Comparison of ENCODE assay signal across 9 cellular contexts in the genomic region with DNA sequence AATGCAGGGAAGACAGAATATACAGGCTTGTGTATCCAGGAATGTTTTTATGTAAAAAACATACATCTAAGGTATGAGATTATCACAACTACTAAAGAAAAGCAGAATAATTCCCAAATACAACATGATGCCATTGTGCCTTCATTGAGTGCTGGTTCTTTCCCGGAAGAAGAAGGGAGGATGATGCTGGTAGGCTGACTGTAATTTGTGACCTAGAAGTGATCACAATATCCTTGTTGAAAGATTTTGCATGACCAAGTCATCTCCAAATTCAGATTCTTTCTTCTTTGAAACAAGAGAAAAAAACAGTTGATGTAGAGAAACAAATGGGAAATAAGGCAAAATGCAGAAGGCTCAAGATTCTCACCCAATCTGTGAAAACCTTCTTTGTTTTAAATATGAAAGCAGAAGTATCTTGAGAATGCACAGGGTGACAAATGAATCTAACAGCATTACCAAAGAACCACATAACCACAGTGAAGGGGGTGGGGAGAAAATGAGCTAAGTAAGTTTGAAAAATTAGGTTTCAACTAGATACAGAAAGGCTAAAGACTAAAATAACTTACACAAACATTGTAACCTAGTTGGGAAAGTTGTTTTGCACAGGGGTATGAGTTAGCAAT. TPM values are rescaled to one million over a fixed set of nuclear protein-coding genes. Genes with fewer than 3 reads are reported as not detected.
DNase-seq lines count a peak whose midpoint lies in the region; ATAC-seq and TF ChIP-seq lines count a peak whose summit lies in the region.
"Had no signal": no experiment of that assay in that cellular context is flagged by ENCODE, and none has a peak within 500 bp of the region (broad histone marks: within the 10 kb centered on the region; RNA-seq: fewer than 3 reads in every experiment).

No MANE protein-coding gene starts in this region.

- peak; percentile 83 for ATAC-seq in HG03045 (IDR thresholded peaks at IDR 0.05; ENCODE audit: unreplicated experiment)
- peak; percentile 91 to 93 for ATAC-seq in natural killer cell treated with Interleukin-12 subunit alpha and Interleukin-12 subunit beta and Interleukin-15 and Interleukin-18, amount 100 ng/mL, for 72 hours

- peaks cover 24% of the 10 kb centered on the region for H3K4me1 Mint-ChIP-seq in activated CD4-positive, alpha-beta T cell treated with anti-CD3 and anti-CD28 coated beads, Interleukin-2, amount 10 ng/mL, durations not matched to agents 24 days and 14 days
- peaks cover 24 to 31% of the 10 kb centered on the region in 2 donors for H3K4me1 Mint-ChIP-seq in natural killer cell treated with Interleukin-12 subunit alpha and Interleukin-12 subunit beta and Interleukin-15 and Interleukin-18, amount 100 ng/mL, for 72 hours (ENCODE audit: low read depth in 2 of 2)
- H3K4me1 Mint-ChIP-seq in mesothelial cell of epicardium: peaks cover 6% of the 10 kb centered on the region

- no peaks in the 10 kb centered on the region for H3K27me3 Mint-ChIP-seq in activated CD4-positive, alpha-beta T cell treated with anti-CD3 and anti-CD28 coated beads, Interleukin-2, amount 10 ng/mL, durations not matched to agents 24 days and 14 days
- no peaks in the 10 kb centered on the region for H3K27me3 Mint-ChIP-seq in natural killer cell treated with Interleukin-12 subunit alpha and Interleukin-12 subunit beta and Interleukin-15 and Interleukin-18, amount 100 ng/mL, for 72 hours
- H3K27me3 Mint-ChIP-seq in mesothelial cell of epicardium (ENCODE audit: low read depth): no peaks in the 10 kb centered on the region

- peak; percentile 85 for DNase-seq in activated CD4-positive, alpha-beta T cell treated with anti-CD3 and anti-CD28 coated beads, Interleukin-2, amount 10 ng/mL, durations not matched to agents 24 days and 14 days
- no peak for DNase-seq in activated CD4-positive, alpha-beta T cell treated with anti-CD3 and anti-CD28 coated beads, Interleukin-2, amount 50 U/mL, for 4 hours
- DNase-seq in SKM-1 (lab: John Stamatoyannopoulos, UW; ENCODE audit: unreplicated experiment): peak; percentile 56
- DNase-seq in natural killer cell treated with Interleukin-12 subunit alpha and Interleukin-12 subunit beta and Interleukin-15 and Interleukin-18, amount 100 ng/mL, for 72 hours (ENCODE audit: low spot score): peak; percentile 62
- no peak for DNase-seq in NCI-H146 (lab: John Stamatoyannopoulos, UW)
- DNase-seq in mesothelial cell of epicardium (ENCODE audit: low spot score in 2 of 2, unreplicated experiment in 2 of 2): no peak
- no peak for DNase-seq in stimulated activated CD4-positive, alpha-beta T cell treated with anti-CD3 and anti-CD28 coated beads, Interleukin-12 subunit alpha, Interleukin-12 subunit beta, amount 100 ng/mL, for 4 hours

- TF ChIP-seq CTCF in mesothelial cell of epicardium (IDR thresholded peaks at IDR 0.05; ENCODE audit: unreplicated experiment): no peak

- intact Hi-C loops in activated CD4-positive, alpha-beta T cell treated with anti-CD3 and anti-CD28 coated beads, Interleukin-2, amount 10 ng/mL, durations not matched to agents 24 days and 14 days (cut with micrococcal nuclease): loop anchor here (1.0 kb wide), 1 partner anchor 20 kb away; the partner anchor contains the start of genes ANKRD49 and MRE11

- H3K4me3 Mint-ChIP-seq in activated CD4-positive, alpha-beta T cell treated with anti-CD3 and anti-CD28 coated beads, Interleukin-2, amount 10 ng/mL, durations not matched to agents 24 days and 14 days: peak overlapping the region; percentile 51
- peak overlapping the region; percentile 68 for H3K4me3 Mint-ChIP-seq in natural killer cell treated with Interleukin-12 subunit alpha and Interleukin-12 subunit beta and Interleukin-15 and Interleukin-18, amount 100 ng/mL, for 72 hours
- H3K4me3 Mint-ChIP-seq in mesothelial cell of epicardium: no peak overlapping the region

- no peaks in the 10 kb centered on the region for H3K9me3 Mint-ChIP-seq in activated CD4-positive, alpha-beta T cell treated with anti-CD3 and anti-CD28 coated beads, Interleukin-2, amount 10 ng/mL, durations not matched to agents 24 days and 14 days
- no peaks in the 10 kb centered on the region for H3K9me3 Mint-ChIP-seq in natural killer cell treated with Interleukin-12 subunit alpha and Interleukin-12 subunit beta and Interleukin-15 and Interleukin-18, amount 100 ng/mL, for 72 hours
- no peaks in the 10 kb centered on the region for H3K9me3 Mint-ChIP-seq in mesothelial cell of epicardium

- H3K27ac Mint-ChIP-seq in activated CD4-positive, alpha-beta T cell treated with anti-CD3 and anti-CD28 coated beads, Interleukin-2, amount 10 ng/mL, durations not matched to agents 24 days and 14 days: peak overlapping the region; percentile 66
- H3K27ac Mint-ChIP-seq in natural killer cell treated with Interleukin-12 subunit alpha and Interleukin-12 subunit beta and Interleukin-15 and Interleukin-18, amount 100 ng/mL, for 72 hours: peak overlapping the region; percentile 79 to 85
- H3K27ac Mint-ChIP-seq in mesothelial cell of epicardium: no peak overlapping the region

- peaks cover 46% of the 10 kb centered on the region for H3K36me3 Mint-ChIP-seq in activated CD4-positive, alpha-beta T cell treated with anti-CD3 and anti-CD28 coated beads, Interleukin-2, amount 10 ng/mL, durations not matched to agents 24 days and 14 days (ENCODE audit: low read depth)
- peaks cover 10% of the 10 kb centered on the region for H3K36me3 Mint-ChIP-seq in natural killer cell treated with Interleukin-12 subunit alpha and Interleukin-12 subunit beta and Interleukin-15 and Interleukin-18, amount 100 ng/mL, for 72 hours
- peaks cover 18% of the 10 kb centered on the region for H3K36me3 Mint-ChIP-seq in mesothelial cell of epicardium

RNA-seq across cellular contexts. Expression of gene MRE11, which starts 20.4 kb away (rescaled TPM):
- 45.4 and 46.5 TPM in 2 replicates for total RNA-seq in activated CD4-positive, alpha-beta T cell treated with anti-CD3 and anti-CD28 coated beads, Interleukin-2, amount 10 ng/mL, durations not matched to agents 24 days and 14 days
- total RNA-seq in natural killer cell treated with Interleukin-12 subunit alpha and Interleukin-12 subunit beta and Interleukin-15 and Interleukin-18, amount 100 ng/mL, for 72 hours: 10 to 100 TPM; 27.7 to 57.7 TPM
- total RNA-seq in mesothelial cell of epicardium: 36.4 to 39.4 TPM (median 39.2 TPM) in 3 replicates

RNA-seq across cellular contexts. Expression of gene ANKRD49, which starts 20.5 kb away (rescaled TPM):
- total RNA-seq in activated CD4-positive, alpha-beta T cell treated with anti-CD3 and anti-CD28 coated beads, Interleukin-2, amount 10 ng/mL, durations not matched to agents 24 days and 14 days: 18.4 and 22.6 TPM in 2 replicates
- 10 to 100 TPM; 18.0 to 23.7 TPM for total RNA-seq in natural killer cell treated with Interleukin-12 subunit alpha and Interleukin-12 subunit beta and Interleukin-15 and Interleukin-18, amount 100 ng/mL, for 72 hours
- total RNA-seq in mesothelial cell of epicardium: 16.6 to 18.9 TPM (median 16.6 TPM) in 3 replicates

RNA-seq across cellular contexts. Expression of gene C11orf97, which starts 39.0 kb away (rescaled TPM):
- total RNA-seq in activated CD4-positive, alpha-beta T cell treated with anti-CD3 and anti-CD28 coated beads, Interleukin-2, amount 10 ng/mL, durations not matched to agents 24 days and 14 days: not detected in 2 replicates
- not detected for total RNA-seq in natural killer cell treated with Interleukin-12 subunit alpha and Interleukin-12 subunit beta and Interleukin-15 and Interleukin-18, amount 100 ng/mL, for 72 hours
- not detected in 3 replicates for total RNA-seq in mesothelial cell of epicardium
- total RNA-seq: SJSA1 had no signal

Comparison
In these comparisons a context has a peak if more than half of its experiments do, and no peak if none do; other contexts are left out.
1. DNase-seq: peak in activated CD4-positive, alpha-beta T cell treated with anti-CD3 and anti-CD28 coated beads, Interleukin-2, amount 10 ng/mL, durations not matched to agents 24 days and 14 days (single experiment), SKM-1 (single experiment) and natural killer cell treated with Interleukin-12 subunit alpha and Interleukin-12 subunit beta and Interleukin-15 and Interleukin-18, amount 100 ng/mL, for 72 hours (single experiment); none in activated CD4-positive, alpha-beta T cell treated with anti-CD3 and anti-CD28 coated beads, Interleukin-2, amount 50 U/mL, for 4 hours (0 of 2), NCI-H146 (single experiment), mesothelial cell of epicardium (0 of 2) and stimulated activated CD4-positive, alpha-beta T cell treated with anti-CD3 and anti-CD28 coated beads, Interleukin-12 subunit alpha, Interleukin-12 subunit beta, amount 100 ng/mL, for 4 hours (single experiment).